ENCODE assay signal across 22 cellular contexts in genomic region chr9:120411862-120412424, GRCh38.
DNase-seq lines count a peak whose midpoint lies in the region; ATAC-seq, FAIRE-seq and TF ChIP-seq lines count a peak whose summit lies in the region.
"Had no signal": no experiment of that assay in that cellular context is flagged by ENCODE, and none has a peak within 500 bp of the region (broad histone marks: within the 10 kb centered on the region; RNA-seq: fewer than 3 reads in every experiment).

No MANE protein-coding gene starts in this region.

- no peak overlapping the region for H2BK120ac ChIP-seq in H1 (replicated peaks; ENCODE audit: low read depth, low read length)

- H4K20me1 ChIP-seq in H1 (replicated peaks in 1 of 2; ENCODE audit: control insufficient read depth in 1 of 2, insufficient read depth in 2 of 2, low read length in 2 of 2), result no peaks in the 10 kb centered on the region

- ATAC-seq in heart left ventricle (peak in 1 of 4 donors; percentile 41), Right ventricle myocardium superior (ENCODE audit: poor library complexity) (no peak), GM21576 (IDR thresholded peaks at IDR 0.05; ENCODE audit: unreplicated experiment) (no peak)
- ATAC-seq: Panc1; stimulated activated naive B cell treated with anti-CD40 and anti-IgM and Interleukin-4, amounts not matched to agents 10 μg/mL and 1 μg/mL and 100 μg/mL, for 72 hours had no signal

- no peak for FAIRE-seq in H1 (lab: Jason Lieb, UNC)
- FAIRE-seq: kidney, TTC549 had no signal

- no peak overlapping the region for H4K91ac ChIP-seq in H1 (replicated peaks; ENCODE audit: insufficient read length, low read length)

- H3K4me1 ChIP-seq in heart left ventricle (peaks cover 0 to 22% (median 8%) of the 10 kb centered on the region in 12 donors), H1 (replicated peaks in 1 of 4; ENCODE audit: control insufficient read depth in 3 of 4, insufficient read depth in 4 of 4, low read length in 3 of 4) (peaks cover 9 to 29% (median 27%) of the 10 kb centered on the region in 4 experiments; a peak in 6 of 7 replicates), muscle layer of colon (ENCODE audit: insufficient read depth, low read length) (peaks cover 39% of the 10 kb centered on the region), stomach (peaks cover 0 to 50% (median 23%) of the 10 kb centered on the region in 4 donors), colonic mucosa (no peaks in the 10 kb centered on the region)
- H3K4me1 ChIP-seq: BLaER1 treated with 17β-estradiol and CSF1 and Interleukin-3, amounts not matched to agents 10 nM and 100 nM had no signal

- no peaks in the 10 kb centered on the region for H3K79me2 ChIP-seq in H1 (ENCODE audit: control insufficient read depth in 1 of 2, insufficient read depth in 2 of 2, low read length in 2 of 2)

- H3K56ac ChIP-seq in H1 (replicated peaks; ENCODE audit: insufficient read length, low read depth, low read length), result no peak overlapping the region

- DNase-seq in heart left ventricle (no peak), Right ventricle myocardium superior (no peak), H1 (ENCODE audit: low read depth in 1 of 2, low spot score in 2 of 2) (peak in 1 of 2 experiments; percentile 30), stomach (no peak), colonic mucosa (no peak), WERI-Rb-1 (no peak)
- DNase-seq: activated CD4-positive, alpha-beta T cell treated with anti-CD3 and anti-CD28 coated beads, Interleukin-2, amount 10 ng/mL, durations not matched to agents 24 days and 14 days; activated naive CD4-positive, alpha-beta T cell treated with anti-CD3 and anti-CD28 coated beads, Interleukin-2, amount 50 U/mL, for 16 hours; erythroblast; glutamatergic neuron; Kasumi-1; kidney; NCI-H1105 treated with DMSO at 0.1 percent for 48 hours; NCI-H2171; stimulated activated CD4-positive, alpha-beta T cell treated with anti-CD3 and anti-CD28 coated beads, Interleukin-12 subunit alpha, Interleukin-12 subunit beta, amount 100 ng/mL, for 4 hours; stimulated activated naive B cell treated with anti-CD40 and anti-IgM and Interleukin-4, amounts not matched to agents 10 μg/mL and 1 μg/mL and 100 μg/mL, for 72 hours; upper lobe of left lung had no signal

- TF ChIP-seq CTCF in heart left ventricle (IDR thresholded peaks at IDR 0.05) (no peak), H1 (IDR thresholded peaks at IDR 0.05; ENCODE audit: control extremely low read depth in 1 of 3, insufficient read depth in 1 of 3, low read depth in 1 of 3, low read length in 3 of 3) (no peak), stomach (IDR thresholded peaks at IDR 0.05) (no peak), colonic mucosa (IDR thresholded peaks at IDR 0.05) (no peak), WERI-Rb-1 (IDR thresholded peaks at IDR 0.05; ENCODE audit: low read depth, low read length) (no peak)

- H3K9me3 ChIP-seq in heart left ventricle, result no peaks in the 10 kb centered on the region
- no peaks in the 10 kb centered on the region for H3K9me3 ChIP-seq in H1 (ENCODE audit: insufficient read depth in 2 of 2, low read depth in 1 of 2, low read length in 1 of 2)
- no peaks in the 10 kb centered on the region for H3K9me3 ChIP-seq in muscle layer of colon (ENCODE audit: low read length)
- H3K9me3 ChIP-seq in stomach, result no peaks in the 10 kb centered on the region
- no peaks in the 10 kb centered on the region for H3K9me3 ChIP-seq in colonic mucosa
- no peaks in the 10 kb centered on the region for H3K9me3 ChIP-seq in WERI-Rb-1 (ENCODE audit: severe bottlenecking)
- H3K9me3 ChIP-seq: BLaER1 treated with 17β-estradiol and CSF1 and Interleukin-3, amounts not matched to agents 10 nM and 100 nM; upper lobe of left lung had no signal

- peak overlapping the region; percentile 55 to 66 for H3K4me2 ChIP-seq in H1 (ENCODE audit: insufficient read depth in 1 of 2, low read depth in 2 of 2, low read length in 2 of 2)
- H3K4me2 ChIP-seq: BLaER1 treated with 17β-estradiol and CSF1 and Interleukin-3, amounts not matched to agents 10 nM and 100 nM had no signal

- H3K4me3 ChIP-seq in heart left ventricle (no peak overlapping the region), H1 (ENCODE audit: extremely low read depth in 1 of 4, insufficient read depth in 2 of 4, low read depth in 3 of 4, low read length in 4 of 4) (0 out of 8 replicates have a peak overlapping the region, but pooled peaks of 1 of the 4 experiments have one; percentile 18), muscle layer of colon (ENCODE audit: low read depth in 1 of 2, low read length in 2 of 2) (no peak overlapping the region), stomach (no peak overlapping the region), colonic mucosa (no peak overlapping the region), WERI-Rb-1 (ENCODE audit: low read depth, low read length) (no peak overlapping the region)
- H3K4me3 ChIP-seq: BLaER1 treated with 17β-estradiol and CSF1 and Interleukin-3, amounts not matched to agents 10 nM and 100 nM; upper lobe of left lung had no signal

- H4K8ac ChIP-seq in H1 (ENCODE audit: extremely low read depth, insufficient read depth, low read length), result no peak overlapping the region

- H3K9ac ChIP-seq in H1 (replicated peaks in 1 of 4; ENCODE audit: extremely low read depth in 1 of 4, low read depth in 3 of 4, low read length in 3 of 4), result 0 out of 7 replicates have a peak overlapping the region, but pooled peaks of 1 of the 4 experiments have one; percentile 36
- no peak overlapping the region for H3K9ac ChIP-seq in muscle layer of colon (ENCODE audit: low read length)
- no peak overlapping the region for H3K9ac ChIP-seq in colonic mucosa (ENCODE audit: low read depth in 2 of 2, low read length in 2 of 2)
- H3K9ac ChIP-seq: BLaER1 treated with 17β-estradiol and CSF1 and Interleukin-3, amounts not matched to agents 10 nM and 100 nM had no signal

- no peak for TF ChIP-seq RAD21 in H1 (IDR thresholded peaks at IDR 0.05 in 1 of 2, conservative IDR thresholded peaks at IDR 0.05 in 1 of 2; ENCODE audit: low read depth in 2 of 2, low read length in 2 of 2)

- no peak overlapping the region for H3K18ac ChIP-seq in H1 (ENCODE audit: extremely low read depth, low read length)

- H3K23ac ChIP-seq in H1 (ENCODE audit: insufficient read length), result no peak overlapping the region

- intact Hi-C loops in heart left ventricle (cut with DNase I), result loop anchor here in 1 of 10 donors (5.0 kb wide), 1 partner anchor 65 kb away; no protein-coding TSS in a partner anchor
- intact Hi-C loops in Right ventricle myocardium superior (cut with DNase I), result no loop called here
- intact Hi-C loops in stomach (cut with DNase I; ENCODE audit: low total_unique reads), result no loop called here
- intact Hi-C loops in colonic mucosa (cut with DNase I), result no loop called here

- POLR2A ChIA-PET in H1 (lab: Charles Lee; ENCODE audit: partially characterized antibody), result interaction anchor here (0.9 to 1.2 kb wide), 2 partner anchors 28 to 118 kb away, joined by 3 read pairs; no protein-coding TSS in a partner anchor

- H3K4ac ChIP-seq in H1 (replicated peaks; ENCODE audit: insufficient read length, low read depth, low read length), result no peak overlapping the region

- no peak for TF ChIP-seq EP300 in H1 (IDR thresholded peaks at IDR 0.05; ENCODE audit: borderline replicate concordance in 1 of 2, low read depth in 2 of 2, low read length in 2 of 2)
- TF ChIP-seq EP300 in stomach (IDR thresholded peaks at IDR 0.05), result no peak

- peak overlapping the region in 10 of 12 donors; percentile 2 to 56 (median 31) for H3K27ac ChIP-seq in heart left ventricle
- peak overlapping the region; percentile 81; the same call in 1 of the 2 replicates for H3K27ac ChIP-seq in H1 (ENCODE audit: low read depth, low read length)
- H3K27ac ChIP-seq in muscle layer of colon (ENCODE audit: low read depth, low read length), result peak overlapping the region; percentile 64
- H3K27ac ChIP-seq in stomach, result peak overlapping the region in 3 of 5 donors; percentile 24 to 66 (median 49)
- no peak overlapping the region for H3K27ac ChIP-seq in colonic mucosa
- no peak overlapping the region for H3K27ac ChIP-seq in WERI-Rb-1
- H3K27ac ChIP-seq: upper lobe of left lung had no signal

- H3K27me3 ChIP-seq in heart left ventricle, result no peaks in the 10 kb centered on the region
- no peaks in the 10 kb centered on the region for H3K27me3 ChIP-seq in H1 (replicated peaks in 1 of 4; ENCODE audit: control insufficient read depth in 3 of 4, extremely low read depth in 1 of 4, insufficient read depth in 3 of 4, low read length in 3 of 4)
- H3K27me3 ChIP-seq in muscle layer of colon (ENCODE audit: control insufficient read depth in 1 of 2, insufficient read depth in 2 of 2, low read length in 2 of 2), result no peaks in the 10 kb centered on the region
- no peaks in the 10 kb centered on the region for H3K27me3 ChIP-seq in stomach
- H3K27me3 ChIP-seq in colonic mucosa, result no peaks in the 10 kb centered on the region
- H3K27me3 ChIP-seq in WERI-Rb-1 (ENCODE audit: insufficient read depth, low read depth, severe bottlenecking), result no peaks in the 10 kb centered on the region
- H3K27me3 ChIP-seq: BLaER1 treated with 17β-estradiol and CSF1 and Interleukin-3, amounts not matched to agents 10 nM and 100 nM; upper lobe of left lung had no signal

- no peak overlapping the region for H3K14ac ChIP-seq in H1 (ENCODE audit: insufficient read length)

- H2BK15ac ChIP-seq in H1 (ENCODE audit: low read length), result no peak overlapping the region

- peak overlapping the region; percentile 4; the same call in 1 of the 2 replicates for H2BK12ac ChIP-seq in H1 (ENCODE audit: low read depth, low read length)

- no peak overlapping the region for H2BK20ac ChIP-seq in H1 (ENCODE audit: low read length)

- WGBS in heart left ventricle, 4 donors, result 72 to 80% (median 76%) methylated on average over 5 of the region's 5 CpGs
- 78% methylated on average over 5 of the region's 5 CpGs; no CpG with 5 or more reads in 1 of the 2 experiments for WGBS in H1 (ENCODE audit: extremely low coverage in 1 of 2, insufficient coverage in 1 of 2, insufficient read length in 1 of 2, insufficient replicate concordance in 2 of 2, low coverage in 1 of 2, low lambda C conversion rate in 2 of 2, missing lambda C conversion rate in 1 of 2), 2 experiments
- 66 to 84% (median 75%) methylated on average over 5 of the region's 5 CpGs for WGBS in stomach, 5 donors

- no peak overlapping the region for H2AFZ ChIP-seq in H1 (ENCODE audit: low read length)

- no peaks in the 10 kb centered on the region for H3K79me1 ChIP-seq in H1 (ENCODE audit: low read depth, low read length)

- CTCF ChIA-PET in H1 (lab: Charles Lee; ENCODE audit: partially characterized antibody), result interaction anchor here (0.8 to 6.4 kb wide), 2 partner anchors 10 to 26 kb away, joined by 3 to 40 read pairs; no protein-coding TSS in a partner anchor

- H2BK5ac ChIP-seq in H1 (ENCODE audit: low read depth, low read length), result peak overlapping the region; percentile 22

- peaks cover 1% of the 10 kb centered on the region; the same call in 1 of the 2 replicates for H3K23me2 ChIP-seq in H1 (ENCODE audit: low read depth, low read length)

- no peak overlapping the region for H4K5ac ChIP-seq in H1 (ENCODE audit: insufficient read length, low read depth, low read length)

- TF ChIP-seq POLR2A in heart left ventricle (IDR thresholded peaks at IDR 0.05) (no peak), H1 (IDR thresholded peaks at IDR 0.05; ENCODE audit: control extremely low read depth in 1 of 2, low read depth in 2 of 2, low read length in 2 of 2) (peak in 1 of 2 experiments; percentile 14; a peak in 1 of 3 replicates), stomach (IDR thresholded peaks at IDR 0.05) (no peak)

- H2AK5ac ChIP-seq in H1 (ENCODE audit: low read depth, low read length), result peak overlapping the region; percentile 77; the same call in 1 of the 2 replicates

- H3K36me3 ChIP-seq in heart left ventricle (peaks cover 0 to 74% (median 42%) of the 10 kb centered on the region in 9 donors), H1 (ENCODE audit: control insufficient read depth in 2 of 4, insufficient read depth in 4 of 4, low read length in 3 of 4) (peaks cover 2 to 41% (median 23%) of the 10 kb centered on the region in 4 experiments), muscle layer of colon (ENCODE audit: insufficient read depth, low read length) (peaks cover 19% of the 10 kb centered on the region), stomach (peaks cover 17 to 71% (median 56%) of the 10 kb centered on the region in 4 donors), colonic mucosa (peaks cover 4% of the 10 kb centered on the region), WERI-Rb-1 (peaks cover 74% of the 10 kb centered on the region)

Comparison
In these comparisons a context has a peak if more than half of its experiments do, and no peak if none do; other contexts are left out.
1. H3K27ac ChIP-seq: peak in heart left ventricle (10 of 12), H1 (single experiment), muscle layer of colon (single experiment) and stomach (3 of 5); none in colonic mucosa (single experiment) and WERI-Rb-1 (single experiment).